Comparison of ENCODE assay signal across 9 cellular contexts in genomic region chr3:142019794-142020320, GRCh38.
DNase-seq lines count a peak whose midpoint lies in the region; ATAC-seq and TF ChIP-seq lines count a peak whose summit lies in the region.
"Had no signal": no experiment of that assay in that cellular context is flagged by ENCODE, and none has a peak within 500 bp of the region (broad histone marks: within the 10 kb centered on the region; RNA-seq: fewer than 3 reads in every experiment).

No MANE protein-coding gene starts in this region.

- TF ChIP-seq CTCF in neural progenitor cell (IDR thresholded peaks at IDR 0.05): no peak
- no peak for TF ChIP-seq CTCF in body of pancreas (IDR thresholded peaks at IDR 0.05)

- no peaks in the 10 kb centered on the region for H3K4me1 Mint-ChIP-seq in neural progenitor cell

- H2AFZ ChIP-seq in neural progenitor cell (replicated peaks): no peak overlapping the region

- H3K27me3 Mint-ChIP-seq in neural progenitor cell (ENCODE audit: insufficient read depth, low read depth): no peaks in the 10 kb centered on the region
- H3K27me3 Mint-ChIP-seq: activated B cell treated with CpG ODN at 0.5 μM for 24 hours had no signal

- no peak overlapping the region for H3K27ac Mint-ChIP-seq in neural progenitor cell
- H3K27ac Mint-ChIP-seq: activated B cell treated with CpG ODN at 0.5 μM for 24 hours had no signal

- no peak overlapping the region for H3K4me3 Mint-ChIP-seq in neural progenitor cell
- H3K4me3 Mint-ChIP-seq: activated B cell treated with CpG ODN at 0.5 μM for 24 hours had no signal

- TF ChIP-seq POLR2A in body of pancreas (IDR thresholded peaks at IDR 0.05): no peak

- H3K4me2 ChIP-seq in neural progenitor cell: no peak overlapping the region

- peak; percentile 90 for ATAC-seq in GM19438 (IDR thresholded peaks at IDR 0.05; ENCODE audit: low read depth, unreplicated experiment)
- peak; percentile 63 for ATAC-seq in HG03103 (IDR thresholded peaks at IDR 0.05; ENCODE audit: low read depth, unreplicated experiment)
- no peak for ATAC-seq in body of pancreas

- intact Hi-C loops in body of pancreas (cut with DNase I): no loop called here

- H3F3A ChIP-seq in neural progenitor cell (ENCODE audit: low read depth): no peaks in the 10 kb centered on the region

- peak; percentile 38 for DNase-seq in amniotic epithelial cell (ENCODE audit: low read depth)
- no peak for DNase-seq in neural progenitor cell (ENCODE audit: low spot score)
- DNase-seq in stimulated activated CD4-positive, alpha-beta T cell treated with anti-CD3 and anti-CD28 coated beads, Interleukin-2, amount 100 ng/mL, for 48 hours: no peak
- DNase-seq in body of pancreas: no peak
- no peak for DNase-seq in activated CD4-positive, alpha-beta T cell treated with anti-CD3 and anti-CD28 coated beads, Interleukin-2, amount 50 U/mL, for 4 hours
- DNase-seq: activated B cell treated with CpG ODN at 0.5 μM for 24 hours had no signal

- H3K9me3 ChIP-seq in neural progenitor cell (ENCODE audit: low read depth) (no peaks in the 10 kb centered on the region), body of pancreas (no peaks in the 10 kb centered on the region)

- H3K4me1 ChIP-seq in neural progenitor cell: no peaks in the 10 kb centered on the region
- peaks cover 11% of the 10 kb centered on the region for H3K4me1 ChIP-seq in body of pancreas

- no peak overlapping the region for H3K9ac ChIP-seq in neural progenitor cell

- H4K20me1 ChIP-seq in neural progenitor cell (ENCODE audit: low read depth): peaks cover 31% of the 10 kb centered on the region

- H3K9me3 Mint-ChIP-seq in neural progenitor cell: no peaks in the 10 kb centered on the region
- H3K9me3 Mint-ChIP-seq: activated B cell treated with CpG ODN at 0.5 μM for 24 hours had no signal

- H3K27me3 ChIP-seq in neural progenitor cell: no peaks in the 10 kb centered on the region
- no peaks in the 10 kb centered on the region for H3K27me3 ChIP-seq in body of pancreas

- H3K4me3 ChIP-seq in GM08714 (ENCODE audit: low read length) (peak overlapping the region; percentile 49; the same call in 1 of the 2 replicates), neural progenitor cell (no peak overlapping the region), body of pancreas (no peak overlapping the region)

- no peaks in the 10 kb centered on the region for H3K36me3 ChIP-seq in neural progenitor cell
- no peaks in the 10 kb centered on the region for H3K36me3 ChIP-seq in body of pancreas (replicated peaks in 1 of 2; ENCODE audit: insufficient read depth in 1 of 2, low read depth in 2 of 2)

- 21 to 30% methylated on average over 2 of the region's 2 CpGs for WGBS in body of pancreas, 2 donors

- H3K27ac ChIP-seq in neural progenitor cell (no peak overlapping the region), body of pancreas (peak overlapping the region in 1 of 4 donors; percentile 26)

- H3K36me3 Mint-ChIP-seq in neural progenitor cell: peaks cover 10% of the 10 kb centered on the region

- peaks cover 97% of the 10 kb centered on the region for H3K79me2 ChIP-seq in neural progenitor cell (ENCODE audit: low read depth)
